In genomic region chr1:158285756-158286241, GRCh38 we compare ENCODE assay signal across 8 cellular contexts. TPM values are rescaled to one million over a fixed set of nuclear protein-coding genes. Genes with fewer than 3 reads are reported as not detected.
A peak's percentile ranks its signal among the peaks of the same experiment; 100 is the strongest.
DNase-seq lines count a peak whose midpoint lies in the region; ATAC-seq and TF ChIP-seq lines count a peak whose summit lies in the region.

No MANE protein-coding gene starts in this region.

- H3K27ac ChIP-seq in ascending aorta, result no peak overlapping the region

- H3K4me3 ChIP-seq in ascending aorta, result no peak overlapping the region

- H3K36me3 ChIP-seq in ascending aorta, result no peaks in the 10 kb centered on the region

- DNase-seq in KBM-7, result peak; percentile 94
- peak; percentile 48 to 78 for DNase-seq in ascending aorta (ENCODE audit: low spot score in 2 of 2)
- peak in 6 of 10 donors; percentile 9 to 20 (median 16) for DNase-seq in posterior cingulate gyrus
- DNase-seq in activated CD8-positive, alpha-beta memory T cell treated with anti-CD3 and anti-CD28 coated beads for 24 hours, result no peak
- DNase-seq in NCI-H1048 (lab: John Stamatoyannopoulos, UW), result no peak
- no peak for DNase-seq in NK-92 treated with Interleukin-12 subunit alpha and Interleukin-12 subunit beta, amount 100 ng/mL, for 24 hours (lab: John Stamatoyannopoulos, UW)

- H3K27me3 ChIP-seq in ascending aorta, result no peaks in the 10 kb centered on the region

- in situ Hi-C loops in KBM-7 (cut with MboI; ENCODE audit: low pct_unique_long_range_greater_than_20kb, low sequenced_read_pairs), result no loop called here

- intact Hi-C loops in ascending aorta (cut with DNase I) (no loop called here), posterior cingulate gyrus (cut with DNase I) (no loop called here)

- H3K9me3 ChIP-seq in ascending aorta, result no peaks in the 10 kb centered on the region

- H3K4me1 ChIP-seq in ascending aorta, result no peaks in the 10 kb centered on the region

- ATAC-seq in GM18517 (IDR thresholded peaks at IDR 0.05; ENCODE audit: unreplicated experiment) (peak; percentile 67), GM21619 (IDR thresholded peaks at IDR 0.05; ENCODE audit: unreplicated experiment) (peak; percentile 66)

- no peak for TF ChIP-seq CTCF in ascending aorta (IDR thresholded peaks at IDR 0.05)

RNA-seq across cellular contexts. Expression of gene CD1C, which starts 3.9 kb away (rescaled TPM):
- total RNA-seq in ascending aorta, result not detected

RNA-seq across cellular contexts. Expression of gene CD1A, which starts 31.6 kb away (rescaled TPM):
- not detected for total RNA-seq in ascending aorta

RNA-seq across cellular contexts. Expression of gene CD1B, which starts 45.5 kb away (rescaled TPM):
- total RNA-seq in ascending aorta, result not detected

Comparison
In these comparisons a context has a peak if more than half of its experiments do, and no peak if none do; other contexts are left out.
1. DNase-seq: peak in KBM-7 (single experiment), ascending aorta (2 of 2) and posterior cingulate gyrus (6 of 10); none in activated CD8-positive, alpha-beta memory T cell treated with anti-CD3 and anti-CD28 coated beads for 24 hours (single experiment), NCI-H1048 (single experiment) and NK-92 treated with Interleukin-12 subunit alpha and Interleukin-12 subunit beta, amount 100 ng/mL, for 24 hours (single experiment).